ENCODE assay signal across 16 cellular contexts in genomic region chr17:12745481-12745880, GRCh38. TPM values are rescaled to one million over a fixed set of nuclear protein-coding genes. Genes with fewer than 3 reads are reported as not detected.
DNase-seq lines count a peak whose midpoint lies in the region; ATAC-seq and TF ChIP-seq lines count a peak whose summit lies in the region.
"Had no signal": no experiment of that assay in that cellular context is flagged by ENCODE, and none has a peak within 500 bp of the region (broad histone marks: within the 10 kb centered on the region; RNA-seq: fewer than 3 reads in every experiment).

No MANE protein-coding gene starts in this region.

- no peaks in the 10 kb centered on the region for H3K79me2 ChIP-seq in hepatocyte

- H3K27ac ChIP-seq in cardiac muscle cell (peak overlapping the region; percentile 42), hepatocyte (no peak overlapping the region)
- H3K27ac ChIP-seq in effector memory CD4-positive, alpha-beta T cell (ENCODE audit: insufficient read depth, low read length, poor library complexity, severe bottlenecking): no peak overlapping the region
- H3K27ac ChIP-seq: 22Rv1, HL-60 had no signal

- DNase-seq in cardiac muscle cell (ENCODE audit: low read depth in 1 of 2, low spot score in 1 of 2): no peak
- DNase-seq in left ventricle myocardium superior: no peak
- DNase-seq in NCI-H345 (lab: John Stamatoyannopoulos, UW): peak; percentile 45
- peak; percentile 27 for DNase-seq in hepatocyte (ENCODE audit: low spot score)
- peak; percentile 52 for DNase-seq in mucosa of gallbladder (ENCODE audit: low spot score)
- DNase-seq in effector memory CD4-positive, alpha-beta T cell: no peak
- no peak for DNase-seq in effector CD8-positive, alpha-beta T cell (lab: John Stamatoyannopoulos, UW)
- DNase-seq: Caco-2; CD8-positive, alpha-beta memory T cell; DMS53; GF-D8 had no signal

- no peaks in the 10 kb centered on the region for H4K20me1 ChIP-seq in hepatocyte (ENCODE audit: insufficient read depth, poor library complexity, severe bottlenecking)

- 65% methylated on average over 7 of the region's 7 CpGs for WGBS in hepatocyte (ENCODE audit: low lambda C conversion rate, missing lambda C conversion rate)

- no peak for ATAC-seq in left ventricle myocardium superior
- no peak for ATAC-seq in activated CD4-positive, CD25-positive, alpha-beta regulatory T cell treated with anti-CD3 and anti-CD28 coated beads, Interleukin-2, amount 50 U/mL, for 24 hours
- ATAC-seq: HCT116 had no signal

- no peak overlapping the region for H2AFZ ChIP-seq in hepatocyte

- H3K4me2 ChIP-seq in hepatocyte: no peak overlapping the region

- H3K27me3 ChIP-seq in cardiac muscle cell: no peaks in the 10 kb centered on the region
- H3K27me3 ChIP-seq in hepatocyte: no peaks in the 10 kb centered on the region
- H3K27me3 ChIP-seq in effector memory CD4-positive, alpha-beta T cell (replicated peaks; ENCODE audit: control insufficient read depth, insufficient read depth, low read length, poor library complexity, severe bottlenecking): no peaks in the 10 kb centered on the region

- no peak for TF ChIP-seq CTCF in cardiac muscle cell (IDR thresholded peaks at IDR 0.05; ENCODE audit: low read depth, low read length)
- TF ChIP-seq CTCF in hepatocyte (IDR thresholded peaks at IDR 0.05; ENCODE audit: poor library complexity): no peak

- intact Hi-C loops in left ventricle myocardium superior (cut with micrococcal nuclease): loop anchor here (10.0 kb wide), 1 partner anchor 201 kb away; no protein-coding TSS in a partner anchor

- H3K9me3 ChIP-seq in cardiac muscle cell (ENCODE audit: low read depth) (no peaks in the 10 kb centered on the region), hepatocyte (ENCODE audit: low read depth) (no peaks in the 10 kb centered on the region)
- H3K9me3 ChIP-seq in effector memory CD4-positive, alpha-beta T cell (ENCODE audit: control insufficient read depth, low read length): no peaks in the 10 kb centered on the region
- H3K9me3 ChIP-seq: Caco-2 had no signal

- peaks cover 62% of the 10 kb centered on the region for H3K36me3 ChIP-seq in cardiac muscle cell
- no peaks in the 10 kb centered on the region for H3K36me3 ChIP-seq in hepatocyte (replicated peaks; ENCODE audit: insufficient read depth, low read depth)
- no peaks in the 10 kb centered on the region for H3K36me3 ChIP-seq in effector memory CD4-positive, alpha-beta T cell (ENCODE audit: control insufficient read depth, insufficient read depth, low read length)

- H3K4me1 ChIP-seq in cardiac muscle cell (ENCODE audit: low read depth) (peaks cover 30% of the 10 kb centered on the region), hepatocyte (ENCODE audit: insufficient read depth) (peaks cover 6% of the 10 kb centered on the region)
- no peaks in the 10 kb centered on the region for H3K4me1 ChIP-seq in effector memory CD4-positive, alpha-beta T cell (ENCODE audit: control insufficient read depth, insufficient read depth, low read length, poor library complexity, severe bottlenecking)
- H3K4me1 ChIP-seq: Caco-2 had no signal

- H3K4me3 ChIP-seq in cardiac muscle cell (no peak overlapping the region), hepatocyte (no peak overlapping the region)
- H3K4me3 ChIP-seq in effector memory CD4-positive, alpha-beta T cell (ENCODE audit: insufficient read depth, low read depth, low read length, poor library complexity, severe bottlenecking): no peak overlapping the region

- no peaks in the 10 kb centered on the region for H3K9me2 ChIP-seq in hepatocyte (replicated peaks; ENCODE audit: insufficient read depth)

RNA-seq across cellular contexts. Expression of gene ARHGAP44, which starts 43.8 kb away (rescaled TPM):
- total RNA-seq in cardiac muscle cell (7.1 and 13.5 TPM in 2 replicates), left ventricle myocardium superior (9.9 TPM), hepatocyte (3.9 and 4.6 TPM in 2 replicates), mucosa of gallbladder (40.9 TPM)
- polyA plus RNA-seq in cardiac muscle cell (10.2 and 16.5 TPM in 2 replicates), hepatocyte (4.2 and 5.4 TPM in 2 replicates)
- total RNA-seq: CD8-positive, alpha-beta memory T cell had no signal
- polyA plus RNA-seq: CD14-positive monocyte; CD8-positive, alpha-beta memory T cell had no signal

Comparison
In these comparisons a context has a peak if more than half of its experiments do, and no peak if none do; other contexts are left out.
1. DNase-seq: peak in NCI-H345 (single experiment), hepatocyte (single experiment) and mucosa of gallbladder (single experiment); none in cardiac muscle cell (0 of 2), left ventricle myocardium superior (single experiment), effector memory CD4-positive, alpha-beta T cell (0 of 3) and effector CD8-positive, alpha-beta T cell (single experiment).